ENCODE assay signal across 18 cellular contexts in genomic region chr3:102091358-102091757, GRCh38.
"Had no signal": no experiment of that assay in that cellular context is flagged by ENCODE, and none has a peak within 500 bp of the region (broad histone marks: within the 10 kb centered on the region; RNA-seq: fewer than 3 reads in every experiment).

No MANE protein-coding gene starts in this region.

- H3K9me3 ChIP-seq: heart left ventricle, left lung, ovary, SK-N-SH, suprapubic skin had no signal

- FAIRE-seq: endothelial cell of umbilical vein had no signal

- H3K36me3 Mint-ChIP-seq: activated CD4-positive, alpha-beta memory T cell treated with anti-CD3 and anti-CD28 coated beads for 36 hours; type B pancreatic cell had no signal

- H3K4me3 Mint-ChIP-seq: activated CD4-positive, alpha-beta memory T cell treated with anti-CD3 and anti-CD28 coated beads for 36 hours; neural crest cell; T-helper 17 cell; type B pancreatic cell had no signal

- H3K4me1 ChIP-seq: left lung, suprapubic skin had no signal

- DNase-seq: activated CD8-positive, alpha-beta memory T cell treated with anti-CD3 and anti-CD28 coated beads, Interleukin-2, amount 50 U/mL, for 4 hours; activated effector memory CD4-positive, alpha-beta T cell treated with Interleukin-2 at 50 U/mL for 16 hours; caudate nucleus; effector CD4-positive, alpha-beta T cell; heart left ventricle; islet precursor cell; left lung; ovary; retina; SK-N-SH; stimulated activated naive CD4-positive, alpha-beta T cell; T-helper 17 cell had no signal

- ATAC-seq: left lung, T-helper 17 cell had no signal

- H3K27me3 Mint-ChIP-seq: activated CD4-positive, alpha-beta memory T cell treated with anti-CD3 and anti-CD28 coated beads for 36 hours; T-helper 17 cell; type B pancreatic cell had no signal

- H3K4me3 ChIP-seq: coronary artery, heart left ventricle, left lung, ovary, suprapubic skin had no signal

- H3K27ac Mint-ChIP-seq: T-helper 17 cell, type B pancreatic cell had no signal

- H3K27me3 ChIP-seq: heart left ventricle, left lung, ovary, suprapubic skin had no signal

- H3K36me3 ChIP-seq: heart left ventricle, left lung, ovary, suprapubic skin had no signal

- H3K27ac ChIP-seq: coronary artery, left lung, ovary, suprapubic skin had no signal

- H3K9me3 Mint-ChIP-seq: activated CD4-positive, alpha-beta memory T cell treated with anti-CD3 and anti-CD28 coated beads for 36 hours; neural crest cell had no signal
